9 cellular contexts compared by ENCODE assay signal in genomic region chr19:4124638-4125037, GRCh38. TPM values are rescaled to one million over a fixed set of nuclear protein-coding genes. Genes with fewer than 3 reads are reported as not detected.
DNase-seq lines count a peak whose midpoint lies in the region; ATAC-seq and TF ChIP-seq lines count a peak whose summit lies in the region.
"Had no signal": no experiment of that assay in that cellular context is flagged by ENCODE, and none has a peak within 500 bp of the region (broad histone marks: within the 10 kb centered on the region; RNA-seq: fewer than 3 reads in every experiment).

No MANE protein-coding gene starts in this region.

- no peaks in the 10 kb centered on the region for H3K27me3 Mint-ChIP-seq in activated T-cell treated with anti-CD3 and anti-CD28 coated beads, Interleukin-2, amount 50 U/mL, for 4 hours (ENCODE audit: low read depth)
- no peaks in the 10 kb centered on the region for H3K27me3 Mint-ChIP-seq in activated T-helper 1 cell treated with anti-CD3 and anti-CD28 coated beads, Interleukin-12 subunit alpha, Interleukin-12 subunit beta, Interleukin-2, Interleukin-4 antibody, amounts not matched to agents 30 ng/mL and 10 ng/mL and 1 ng/mL, durations not matched to agents 14 hours and 24 hours and 36 hours (ENCODE audit: insufficient read depth)

- peak overlapping the region; percentile 59 for H3K27ac Mint-ChIP-seq in activated T-helper 1 cell treated with anti-CD3 and anti-CD28 coated beads, Interleukin-12 subunit alpha, Interleukin-12 subunit beta, Interleukin-2, Interleukin-4 antibody, amounts not matched to agents 30 ng/mL and 10 ng/mL and 1 ng/mL, durations not matched to agents 14 hours and 24 hours and 36 hours

- no peak for DNase-seq in activated T-cell treated with anti-CD3 and anti-CD28 coated beads, Interleukin-2, amount 50 U/mL, for 4 hours
- DNase-seq in activated T-cell treated with anti-CD3 and anti-CD28 coated beads, Interleukin-2, amount 50 U/mL, for 1 hour = no peak
- DNase-seq in activated T-helper 1 cell treated with anti-CD3 and anti-CD28 coated beads, Interleukin-12 subunit alpha, Interleukin-12 subunit beta, Interleukin-2, Interleukin-4 antibody, amounts not matched to agents 30 ng/mL and 10 ng/mL and 1 ng/mL, durations not matched to agents 14 hours and 24 hours and 36 hours (ENCODE audit: low spot score) = no peak
- DNase-seq in left lung = no peak
- peak; percentile 50 to 53 for DNase-seq in thyroid gland
- DNase-seq in DMS79 (lab: John Stamatoyannopoulos, UW) = no peak

- no peak for TF ChIP-seq POLR2A in thyroid gland (IDR thresholded peaks at IDR 0.05)

- H3K4me3 ChIP-seq in left lung (peak overlapping the region; percentile 55 to 62), thyroid gland (replicated peaks in 1 of 3) (peak overlapping the region in 1 of 3 donors; percentile 68)

- no peaks in the 10 kb centered on the region for H3K9me3 Mint-ChIP-seq in activated T-cell treated with anti-CD3 and anti-CD28 coated beads, Interleukin-2, amount 50 U/mL, for 4 hours
- H3K9me3 Mint-ChIP-seq in activated T-helper 1 cell treated with anti-CD3 and anti-CD28 coated beads, Interleukin-12 subunit alpha, Interleukin-12 subunit beta, Interleukin-2, Interleukin-4 antibody, amounts not matched to agents 30 ng/mL and 10 ng/mL and 1 ng/mL, durations not matched to agents 14 hours and 24 hours and 36 hours = no peaks in the 10 kb centered on the region

- H3K9me3 ChIP-seq in left lung (no peaks in the 10 kb centered on the region), thyroid gland (no peaks in the 10 kb centered on the region)

- H3K36me3 ChIP-seq in left lung (peaks cover 0 to 10% of the 10 kb centered on the region in 2 donors), thyroid gland (no peaks in the 10 kb centered on the region)

- TF ChIP-seq CTCF in left lung (IDR thresholded peaks at IDR 0.05) (no peak), thyroid gland (IDR thresholded peaks at IDR 0.05) (no peak)

- intact Hi-C loops in activated T-helper 1 cell treated with anti-CD3 and anti-CD28 coated beads, Interleukin-12 subunit alpha, Interleukin-12 subunit beta, Interleukin-2, Interleukin-4 antibody, amounts not matched to agents 30 ng/mL and 10 ng/mL and 1 ng/mL, durations not matched to agents 14 hours and 24 hours and 36 hours (cut with micrococcal nuclease) = loop anchor here (1.0 to 5.0 kb wide), 6 partner anchors 9 to 348 kb away; partner anchors contain the start of genes HDGFL2 and ZBTB7A
- intact Hi-C loops in left lung (cut with DNase I) = no loop called here
- intact Hi-C loops in thyroid gland (cut with DNase I) = loop anchor here (5.0 to 10.0 kb wide), 3 partner anchors 57 to 120 kb away; partner anchors contain the start of genes ANKRD24, PIAS4, SIRT6 and ZBTB7A

- peak overlapping the region; percentile 74 for H3K4me3 Mint-ChIP-seq in activated T-cell treated with anti-CD3 and anti-CD28 coated beads, Interleukin-2, amount 50 U/mL, for 4 hours
- peak overlapping the region; percentile 81 for H3K4me3 Mint-ChIP-seq in activated T-helper 1 cell treated with anti-CD3 and anti-CD28 coated beads, Interleukin-12 subunit alpha, Interleukin-12 subunit beta, Interleukin-2, Interleukin-4 antibody, amounts not matched to agents 30 ng/mL and 10 ng/mL and 1 ng/mL, durations not matched to agents 14 hours and 24 hours and 36 hours

- H3K36me3 Mint-ChIP-seq in activated T-cell treated with anti-CD3 and anti-CD28 coated beads, Interleukin-2, amount 50 U/mL, for 4 hours (ENCODE audit: insufficient read depth) = peaks cover under 1% of the 10 kb centered on the region
- H3K36me3 Mint-ChIP-seq in activated T-helper 1 cell treated with anti-CD3 and anti-CD28 coated beads, Interleukin-12 subunit alpha, Interleukin-12 subunit beta, Interleukin-2, Interleukin-4 antibody, amounts not matched to agents 30 ng/mL and 10 ng/mL and 1 ng/mL, durations not matched to agents 14 hours and 24 hours and 36 hours (ENCODE audit: low read depth) = peaks cover 3% of the 10 kb centered on the region

- peak overlapping the region in 1 of 2 donors; percentile 75 for H3K27ac ChIP-seq in left lung
- peak overlapping the region in 1 of 3 donors; percentile 50 for H3K27ac ChIP-seq in thyroid gland

- H3K4me1 Mint-ChIP-seq in activated T-cell treated with anti-CD3 and anti-CD28 coated beads, Interleukin-2, amount 50 U/mL, for 4 hours (ENCODE audit: low read depth) = peaks cover 21% of the 10 kb centered on the region
- peaks cover 17% of the 10 kb centered on the region for H3K4me1 Mint-ChIP-seq in activated T-helper 1 cell treated with anti-CD3 and anti-CD28 coated beads, Interleukin-12 subunit alpha, Interleukin-12 subunit beta, Interleukin-2, Interleukin-4 antibody, amounts not matched to agents 30 ng/mL and 10 ng/mL and 1 ng/mL, durations not matched to agents 14 hours and 24 hours and 36 hours (ENCODE audit: low read depth)

- no peak for ATAC-seq in activated T-cell treated with anti-CD3 and anti-CD28 coated beads, Interleukin-2, amount 50 U/mL, for 4 hours
- peak; percentile 36 for ATAC-seq in left lung
- ATAC-seq in HG03460 (IDR thresholded peaks at IDR 0.05; ENCODE audit: unreplicated experiment) = no peak
- ATAC-seq in HG02938 (IDR thresholded peaks at IDR 0.05; ENCODE audit: unreplicated experiment) = no peak

- WGBS in thyroid gland, 2 donors = 19 to 24% methylated on average over 8 of the region's 8 CpGs

- H3K27me3 ChIP-seq in left lung (no peaks in the 10 kb centered on the region), thyroid gland (no peaks in the 10 kb centered on the region)

- H3K4me1 ChIP-seq in left lung (peaks cover 8 to 30% of the 10 kb centered on the region in 2 donors), thyroid gland (peaks cover 16 to 22% of the 10 kb centered on the region in 2 donors)

RNA-seq across cellular contexts. Expression of gene MAP2K2, which starts 0.7 kb away (rescaled TPM):
- 100 to 1,000 TPM; 136 to 143 (median 139) TPM for total RNA-seq in activated T-cell treated with anti-CD3 and anti-CD28 coated beads, Interleukin-2, amount 50 U/mL, for 4 hours
- total RNA-seq in activated T-helper 1 cell treated with anti-CD3 and anti-CD28 coated beads, Interleukin-12 subunit alpha, Interleukin-12 subunit beta, Interleukin-2, Interleukin-4 antibody, amounts not matched to agents 30 ng/mL and 10 ng/mL and 1 ng/mL, durations not matched to agents 14 hours and 24 hours and 36 hours = 131 and 135 TPM in 2 replicates
- total RNA-seq in left lung (100 to 1,000 TPM; 129 to 143 TPM), thyroid gland (10 to 100 TPM; 59.4 to 95.3 (median 81.8) TPM)

RNA-seq across cellular contexts. Expression of gene CREB3L3, which starts 28.8 kb away (rescaled TPM):
- total RNA-seq in activated T-cell treated with anti-CD3 and anti-CD28 coated beads, Interleukin-2, amount 50 U/mL, for 4 hours = under 1 TPM in 1 of 3 donors, not detected in 2; 0.08 TPM
- 0.13 TPM in 1 of 2 replicates, not detected in the other for total RNA-seq in activated T-helper 1 cell treated with anti-CD3 and anti-CD28 coated beads, Interleukin-12 subunit alpha, Interleukin-12 subunit beta, Interleukin-2, Interleukin-4 antibody, amounts not matched to agents 30 ng/mL and 10 ng/mL and 1 ng/mL, durations not matched to agents 14 hours and 24 hours and 36 hours
- total RNA-seq in left lung = not detected
- not detected for total RNA-seq in thyroid gland
- total RNA-seq: myocyte had no signal

RNA-seq across cellular contexts. Expression of gene SIRT6, which starts 57.7 kb away (rescaled TPM):
- total RNA-seq in activated T-cell treated with anti-CD3 and anti-CD28 coated beads, Interleukin-2, amount 50 U/mL, for 4 hours = 10 to 100 TPM; 42.9 to 48.2 (median 43.9) TPM
- total RNA-seq in activated T-helper 1 cell treated with anti-CD3 and anti-CD28 coated beads, Interleukin-12 subunit alpha, Interleukin-12 subunit beta, Interleukin-2, Interleukin-4 antibody, amounts not matched to agents 30 ng/mL and 10 ng/mL and 1 ng/mL, durations not matched to agents 14 hours and 24 hours and 36 hours = 42.6 and 46.4 TPM in 2 replicates
- total RNA-seq in left lung (10 to 100 TPM; 20.8 to 21.9 TPM), thyroid gland (10 to 100 TPM; 11.9 to 39.3 (median 20.0) TPM)

RNA-seq across cellular contexts. Expression of gene ANKRD24, which starts 57.9 kb away (rescaled TPM):
- under 1 TPM; 0.25 to 0.71 (median 0.26) TPM for total RNA-seq in activated T-cell treated with anti-CD3 and anti-CD28 coated beads, Interleukin-2, amount 50 U/mL, for 4 hours
- 0.49 and 0.54 TPM in 2 replicates for total RNA-seq in activated T-helper 1 cell treated with anti-CD3 and anti-CD28 coated beads, Interleukin-12 subunit alpha, Interleukin-12 subunit beta, Interleukin-2, Interleukin-4 antibody, amounts not matched to agents 30 ng/mL and 10 ng/mL and 1 ng/mL, durations not matched to agents 14 hours and 24 hours and 36 hours
- 1 to 10 TPM in 1 of 2 donors, under 1 TPM in 1; 0.58 to 2.1 TPM for total RNA-seq in left lung
- total RNA-seq in thyroid gland = 1 to 10 TPM in 1 of 4 donors, under 1 TPM in 3; 0.54 to 1.2 (median 0.77) TPM

RNA-seq across cellular contexts. Expression of gene ZBTB7A, which starts 57.9 kb away (rescaled TPM):
- total RNA-seq in activated T-cell treated with anti-CD3 and anti-CD28 coated beads, Interleukin-2, amount 50 U/mL, for 4 hours = 10 to 100 TPM; 46.6 to 49.6 (median 47.4) TPM
- 37.1 and 41.3 TPM in 2 replicates for total RNA-seq in activated T-helper 1 cell treated with anti-CD3 and anti-CD28 coated beads, Interleukin-12 subunit alpha, Interleukin-12 subunit beta, Interleukin-2, Interleukin-4 antibody, amounts not matched to agents 30 ng/mL and 10 ng/mL and 1 ng/mL, durations not matched to agents 14 hours and 24 hours and 36 hours
- 10 to 100 TPM; 38.8 to 49.5 TPM for total RNA-seq in left lung
- total RNA-seq in thyroid gland = 10 to 100 TPM; 45.3 to 85.3 (median 54.9) TPM

Comparison
In these comparisons a context has a peak if more than half of its experiments do, and no peak if none do; other contexts are left out.
1. DNase-seq: peak in thyroid gland (2 of 2); none in activated T-cell treated with anti-CD3 and anti-CD28 coated beads, Interleukin-2, amount 50 U/mL, for 4 hours (single experiment), activated T-cell treated with anti-CD3 and anti-CD28 coated beads, Interleukin-2, amount 50 U/mL, for 1 hour (single experiment), activated T-helper 1 cell treated with anti-CD3 and anti-CD28 coated beads, Interleukin-12 subunit alpha, Interleukin-12 subunit beta, Interleukin-2, Interleukin-4 antibody, amounts not matched to agents 30 ng/mL and 10 ng/mL and 1 ng/mL, durations not matched to agents 14 hours and 24 hours and 36 hours (single experiment), left lung (0 of 2) and DMS79 (single experiment).
2. intact Hi-C loops: an anchor here in activated T-helper 1 cell treated with anti-CD3 and anti-CD28 coated beads, Interleukin-12 subunit alpha, Interleukin-12 subunit beta, Interleukin-2, Interleukin-4 antibody, amounts not matched to agents 30 ng/mL and 10 ng/mL and 1 ng/mL, durations not matched to agents 14 hours and 24 hours and 36 hours (1.0 to 5.0 kb wide) and thyroid gland (5.0 to 10.0 kb wide); none called in left lung.